Comparison of ENCODE assay signal across 9 cellular contexts in the genomic region with DNA sequence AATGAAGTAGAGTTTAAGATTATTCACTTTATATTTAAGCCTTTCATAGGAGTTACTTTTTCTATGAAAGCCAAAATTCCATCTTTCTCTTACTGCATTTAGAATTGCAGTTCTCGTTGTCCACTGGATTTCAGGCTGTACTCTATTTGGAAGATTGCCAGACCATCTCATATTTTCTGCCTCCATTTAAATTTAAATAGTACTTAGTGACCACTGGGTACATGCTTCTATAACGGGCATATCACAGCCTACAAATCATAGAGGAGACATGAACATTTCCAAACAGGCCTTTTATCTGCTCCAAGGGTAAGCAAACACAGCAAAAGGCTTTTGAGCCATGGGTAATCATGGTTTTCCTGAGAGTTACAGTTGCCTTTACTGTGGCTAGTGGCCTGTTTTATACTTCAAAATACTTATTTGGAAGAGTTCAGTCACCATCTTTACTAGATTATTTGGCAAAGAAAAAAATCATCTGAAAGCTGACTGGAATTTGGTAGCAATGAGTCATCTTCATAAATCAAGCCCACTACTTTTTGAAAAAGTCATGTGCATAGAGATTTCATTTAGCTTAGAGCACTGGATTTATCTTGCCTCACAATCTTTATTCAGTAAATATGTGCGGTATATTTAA. TPM values are rescaled to one million over a fixed set of nuclear protein-coding genes. Genes with fewer than 3 reads are reported as not detected.
DNase-seq lines count a peak whose midpoint lies in the region; ATAC-seq and TF ChIP-seq lines count a peak whose summit lies in the region.
"Had no signal": no experiment of that assay in that cellular context is flagged by ENCODE, and none has a peak within 500 bp of the region (broad histone marks: within the 10 kb centered on the region; RNA-seq: fewer than 3 reads in every experiment).

No MANE protein-coding gene starts in this region.

- peaks cover 2% of the 10 kb centered on the region for H3K27me3 Mint-ChIP-seq in GM23338 (ENCODE audit: insufficient read depth, low read depth, poor library complexity)
- no peaks in the 10 kb centered on the region for H3K27me3 Mint-ChIP-seq in naive thymus-derived CD4-positive, alpha-beta T cell
- H3K27me3 Mint-ChIP-seq: activated CD4-positive, alpha-beta T cell treated with anti-CD3 and anti-CD28 coated beads, Interleukin-2, amount 10 ng/mL, durations not matched to agents 24 days and 14 days had no signal

- intact Hi-C loops in naive thymus-derived CD4-positive, alpha-beta T cell (cut with micrococcal nuclease), result no loop called here

- H3K9me2 ChIP-seq in GM23338 (ENCODE audit: insufficient read depth), result no peaks in the 10 kb centered on the region

- no peaks in the 10 kb centered on the region for H4K20me1 ChIP-seq in GM23338 (replicated peaks; ENCODE audit: insufficient read depth)

- peaks cover 29% of the 10 kb centered on the region for H3K36me3 Mint-ChIP-seq in GM23338 (ENCODE audit: low read depth)
- peaks cover 5 to 36% (median 14%) of the 10 kb centered on the region in 5 donors for H3K36me3 Mint-ChIP-seq in naive thymus-derived CD4-positive, alpha-beta T cell

- DNase-seq in GM23338 (ENCODE audit: low spot score) (no peak), RKO (ENCODE audit: low spot score) (peak; percentile 69), epithelial cell of prostate (ENCODE audit: low read depth, low spot score) (no peak), retinal pigment epithelial cell (ENCODE audit: low read depth) (peak; percentile 72), erythroblast (lab: John Stamatoyannopoulos, UW) (no peak), GOT3 (lab: John Stamatoyannopoulos, UW) (no peak)
- no peak for DNase-seq in naive thymus-derived CD4-positive, alpha-beta T cell
- DNase-seq: activated CD4-positive, alpha-beta T cell treated with anti-CD3 and anti-CD28 coated beads, Interleukin-2, amount 10 ng/mL, durations not matched to agents 24 days and 14 days had no signal

- POLR2A ChIA-PET in naive thymus-derived CD4-positive, alpha-beta T cell (lab: Charles Lee), result interaction anchor here (0.6 kb wide), 1 partner anchor 10 kb away, joined by 3 read pairs; no protein-coding TSS in a partner anchor

- H3K9me3 ChIP-seq in naive thymus-derived CD4-positive, alpha-beta T cell (ENCODE audit: control insufficient read depth in 2 of 3, low read length in 3 of 3), result no peaks in the 10 kb centered on the region

- no peaks in the 10 kb centered on the region for H3K36me3 ChIP-seq in GM23338 (ENCODE audit: insufficient read depth)
- no peaks in the 10 kb centered on the region for H3K36me3 ChIP-seq in naive thymus-derived CD4-positive, alpha-beta T cell (ENCODE audit: control insufficient read depth in 2 of 3, insufficient read depth in 3 of 3, low read length in 3 of 3)

- peak overlapping the region; percentile 30 for H3K4me2 ChIP-seq in GM23338

- CTCF ChIA-PET in naive thymus-derived CD4-positive, alpha-beta T cell (lab: Charles Lee), result no interaction called here

- H3K27ac ChIP-seq in GM23338 (ENCODE audit: low read depth) (peak overlapping the region; percentile 100), epithelial cell of prostate (peak overlapping the region; percentile 90)
- H3K27ac ChIP-seq in naive thymus-derived CD4-positive, alpha-beta T cell (ENCODE audit: low read depth, low read length), result no peak overlapping the region

- H3K4me1 ChIP-seq in GM23338 (ENCODE audit: insufficient read depth), result peaks cover 47% of the 10 kb centered on the region
- H3K4me1 ChIP-seq in naive thymus-derived CD4-positive, alpha-beta T cell (ENCODE audit: control insufficient read depth in 2 of 2, insufficient read depth in 2 of 2, low read length in 2 of 2), result peaks cover 0 to 5% of the 10 kb centered on the region in 2 donors

- peaks cover 74% of the 10 kb centered on the region for H3K4me1 Mint-ChIP-seq in GM23338
- H3K4me1 Mint-ChIP-seq in naive thymus-derived CD4-positive, alpha-beta T cell, result peaks cover 18 to 59% (median 36%) of the 10 kb centered on the region in 7 donors

- peaks cover 59% of the 10 kb centered on the region for H3K79me2 ChIP-seq in GM23338 (replicated peaks; ENCODE audit: insufficient read depth)

- no peak for TF ChIP-seq POLR2A in erythroblast (IDR thresholded peaks at IDR 0.05; ENCODE audit: low read length)

- no peaks in the 10 kb centered on the region for H3K27me3 ChIP-seq in GM23338 (ENCODE audit: insufficient read depth)
- H3K27me3 ChIP-seq in naive thymus-derived CD4-positive, alpha-beta T cell (ENCODE audit: control insufficient read depth in 2 of 2, insufficient read depth in 2 of 2, low read length in 2 of 2), result no peaks in the 10 kb centered on the region

- H2AFZ ChIP-seq in GM23338, result no peak overlapping the region

- H3K4me3 Mint-ChIP-seq in GM23338, result peak overlapping the region; percentile 36; the same call in 1 of the 3 replicates
- H3K4me3 Mint-ChIP-seq in naive thymus-derived CD4-positive, alpha-beta T cell, result no peak overlapping the region
- H3K4me3 Mint-ChIP-seq: activated CD4-positive, alpha-beta T cell treated with anti-CD3 and anti-CD28 coated beads, Interleukin-2, amount 10 ng/mL, durations not matched to agents 24 days and 14 days had no signal

- H3K4me3 ChIP-seq in GM23338 (no peak overlapping the region), retinal pigment epithelial cell (ENCODE audit: low read length) (no peak overlapping the region)
- H3K4me3 ChIP-seq in naive thymus-derived CD4-positive, alpha-beta T cell (ENCODE audit: low read length), result no peak overlapping the region

- TF ChIP-seq CTCF in GM23338 (conservative IDR thresholded peaks at IDR 0.05; ENCODE audit: low read depth in 2 of 2) (no peak), retinal pigment epithelial cell (conservative IDR thresholded peaks at IDR 0.05; ENCODE audit: low read depth, low read length) (no peak)

- 0 out of 3 replicates have a peak, but pooled peaks cover under 1% of the 10 kb centered on the region for H3K9me3 Mint-ChIP-seq in GM23338
- H3K9me3 Mint-ChIP-seq in naive thymus-derived CD4-positive, alpha-beta T cell, result peaks cover 0 to under 1% (median 0%) of the 10 kb centered on the region in 11 donors
- H3K9me3 Mint-ChIP-seq: activated CD4-positive, alpha-beta T cell treated with anti-CD3 and anti-CD28 coated beads, Interleukin-2, amount 10 ng/mL, durations not matched to agents 24 days and 14 days had no signal

- H3F3A ChIP-seq in GM23338 (replicated peaks; ENCODE audit: low read depth), result 0 out of 2 replicates have a peak, but pooled peaks cover 5% of the 10 kb centered on the region

- no peak for ATAC-seq in GM23338
- no peak for ATAC-seq in GM18873 (IDR thresholded peaks at IDR 0.05; ENCODE audit: low FRiP score, unreplicated experiment)
- ATAC-seq in naive thymus-derived CD4-positive, alpha-beta T cell, result no peak

- peak overlapping the region; percentile 95 for H3K27ac Mint-ChIP-seq in GM23338
- no peak overlapping the region for H3K27ac Mint-ChIP-seq in naive thymus-derived CD4-positive, alpha-beta T cell
- H3K27ac Mint-ChIP-seq: activated CD4-positive, alpha-beta T cell treated with anti-CD3 and anti-CD28 coated beads, Interleukin-2, amount 10 ng/mL, durations not matched to agents 24 days and 14 days had no signal

TF ChIP-seq in GM23338, 12 proteins besides CTCF, POLR2A, EP300 and RAD21 (continues in another document):
- no peak for TF ChIP-seq ZNF331 (CRISPR knock-in tag; IDR thresholded peaks at IDR 0.05; ENCODE audit: low read depth)
- TF ChIP-seq ETS1 (IDR thresholded peaks at IDR 0.05), result no peak
- no peak for TF ChIP-seq ZNF114 (CRISPR knock-in tag; IDR thresholded peaks at IDR 0.05)
- TF ChIP-seq EZH2 (IDR thresholded peaks at IDR 0.05; ENCODE audit: low read depth, unreplicated experiment), result no peak

RNA-seq across cellular contexts. Expression of gene ANO6, which starts 15.7 kb away (rescaled TPM):
- 45.1 and 48.9 TPM in 2 replicates for total RNA-seq in GM23338 (2014; rRNA removed; shearing (Covaris generic))
- 17.7 and 21.1 TPM in 2 replicates for polyA plus RNA-seq in GM23338 (2016; fragmentation: Nextera tagmentation; extraction: Ambion mirVana)
- total RNA-seq in naive thymus-derived CD4-positive, alpha-beta T cell, result 10 to 100 TPM; 15.1 to 29.7 (median 25.3) TPM
- polyA plus RNA-seq in naive thymus-derived CD4-positive, alpha-beta T cell, result 10 to 100 TPM; 17.5 to 23.7 TPM

Comparison
In these comparisons a context has a peak if more than half of its experiments do, and no peak if none do; other contexts are left out.
1. DNase-seq: peak in RKO (single experiment) and retinal pigment epithelial cell (single experiment); none in GM23338 (single experiment), epithelial cell of prostate (single experiment), naive thymus-derived CD4-positive, alpha-beta T cell (0 of 9), erythroblast (0 of 2) and GOT3 (single experiment).